Comparison of ENCODE assay signal across 14 cellular contexts in the genomic region with DNA sequence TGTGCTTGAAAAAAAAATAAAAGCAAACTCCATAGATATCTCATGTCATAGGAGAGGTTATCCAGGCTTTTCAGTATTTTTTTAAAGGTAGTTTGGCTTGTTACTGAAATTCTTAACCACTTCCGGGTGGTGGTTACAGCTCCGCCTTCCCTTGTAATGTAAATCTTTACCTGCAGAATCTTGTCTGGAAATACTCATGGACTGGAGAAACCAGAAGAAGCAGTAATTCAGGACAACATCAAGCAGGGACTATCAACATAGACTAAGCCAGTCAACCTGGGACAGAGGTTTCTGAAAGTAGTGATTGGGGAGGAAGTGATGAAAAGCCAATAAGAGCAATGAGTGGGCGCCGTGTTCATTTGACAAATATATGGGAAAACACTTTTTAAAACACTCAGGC.
DNase-seq lines count a peak whose midpoint lies in the region; ATAC-seq and TF ChIP-seq lines count a peak whose summit lies in the region.
"Had no signal": no experiment of that assay in that cellular context is flagged by ENCODE, and none has a peak within 500 bp of the region (broad histone marks: within the 10 kb centered on the region; RNA-seq: fewer than 3 reads in every experiment).

No MANE protein-coding gene starts in this region.

- no peak overlapping the region for H3K4me3 ChIP-seq in esophagus squamous epithelium
- no peak overlapping the region for H3K4me3 ChIP-seq in urinary bladder (ENCODE audit: low read depth, low read length)
- H3K4me3 ChIP-seq: cardiac muscle cell had no signal

- DNase-seq in stimulated activated CD4-positive, alpha-beta T cell treated with anti-CD3 and anti-CD28 coated beads, Interleukin-1b, Interleukin-23, amount 100 ng/mL, for 48 hours = peak; percentile 10
- DNase-seq in stimulated activated CD4-positive, alpha-beta T cell treated with anti-CD3 and anti-CD28 coated beads, Interleukin-2, amount 100 ng/mL, for 48 hours = no peak
- DNase-seq in T-helper 2 cell treated with Interferon-gamma antibody and Interleukin-4, amounts not matched to agents 5 μg/mL and 100 μg/mL, for 36 hours (ENCODE audit: low spot score) = no peak
- DNase-seq in esophagus squamous epithelium (lab: John Stamatoyannopoulos, UW) (no peak), nucleus accumbens (lab: John Stamatoyannopoulos, UW) (no peak), cerebellar cortex (ENCODE audit: low spot score) (no peak)
- DNase-seq: NCI-H1694; NCI-H526; stimulated activated CD4-positive, alpha-beta T cell treated with anti-CD3 and anti-CD28 coated beads, Interleukin-4, amount 100 ng/mL, for 1 hour had no signal

- H3K36me3 Mint-ChIP-seq in T-helper 2 cell treated with Interferon-gamma antibody and Interleukin-4, amounts not matched to agents 5 μg/mL and 100 μg/mL, for 36 hours (ENCODE audit: low read depth) = peaks cover 5% of the 10 kb centered on the region

- no peaks in the 10 kb centered on the region for H3K27me3 Mint-ChIP-seq in T-helper 2 cell treated with Interferon-gamma antibody and Interleukin-4, amounts not matched to agents 5 μg/mL and 100 μg/mL, for 36 hours (ENCODE audit: low read depth)
- H3K27me3 Mint-ChIP-seq: IgD-negative memory B cell, memory B cell had no signal

- H3K4me3 Mint-ChIP-seq in T-helper 2 cell treated with Interferon-gamma antibody and Interleukin-4, amounts not matched to agents 5 μg/mL and 100 μg/mL, for 36 hours = peak overlapping the region; percentile 55
- H3K4me3 Mint-ChIP-seq: IgD-negative memory B cell, memory B cell had no signal

- H3K27ac ChIP-seq in esophagus squamous epithelium (peak overlapping the region; percentile 60 to 83 (median 78)), urinary bladder (ENCODE audit: low read depth) (peak overlapping the region; percentile 73)
- H3K27ac ChIP-seq: cardiac muscle cell had no signal

- no peaks in the 10 kb centered on the region for H3K9me3 ChIP-seq in esophagus squamous epithelium

- H3K27ac Mint-ChIP-seq in T-helper 2 cell treated with Interferon-gamma antibody and Interleukin-4, amounts not matched to agents 5 μg/mL and 100 μg/mL, for 36 hours = no peak overlapping the region
- H3K27ac Mint-ChIP-seq: IgD-negative memory B cell, memory B cell had no signal

- no peak for ATAC-seq in HG03442 (IDR thresholded peaks at IDR 0.05; ENCODE audit: unreplicated experiment)

- no peaks in the 10 kb centered on the region for H3K9me3 Mint-ChIP-seq in T-helper 2 cell treated with Interferon-gamma antibody and Interleukin-4, amounts not matched to agents 5 μg/mL and 100 μg/mL, for 36 hours
- H3K9me3 Mint-ChIP-seq: IgD-negative memory B cell, memory B cell had no signal

- 35 to 46% methylated on average over 4 of the region's 4 CpGs for WGBS in esophagus squamous epithelium, 2 donors
- WGBS in urinary bladder = 78% methylated on average over 4 of the region's 4 CpGs

- H3K4me1 Mint-ChIP-seq in T-helper 2 cell treated with Interferon-gamma antibody and Interleukin-4, amounts not matched to agents 5 μg/mL and 100 μg/mL, for 36 hours (ENCODE audit: low read depth) = peaks cover 29% of the 10 kb centered on the region

- no peak for TF ChIP-seq CTCF in esophagus squamous epithelium (IDR thresholded peaks at IDR 0.05)

- peaks cover 10 to 45% (median 26%) of the 10 kb centered on the region in 3 donors for H3K4me1 ChIP-seq in esophagus squamous epithelium
- no peaks in the 10 kb centered on the region for H3K4me1 ChIP-seq in urinary bladder (ENCODE audit: insufficient read depth)

- intact Hi-C loops in esophagus squamous epithelium (cut with DNase I) = no loop called here

- no peak for TF ChIP-seq POLR2A in esophagus squamous epithelium (IDR thresholded peaks at IDR 0.05)

- no peaks in the 10 kb centered on the region for H3K27me3 ChIP-seq in esophagus squamous epithelium

- H3K36me3 ChIP-seq in esophagus squamous epithelium (no peaks in the 10 kb centered on the region), urinary bladder (ENCODE audit: insufficient read depth) (no peaks in the 10 kb centered on the region)
- H3K36me3 ChIP-seq: cardiac muscle cell had no signal
